In the genomic region with DNA sequence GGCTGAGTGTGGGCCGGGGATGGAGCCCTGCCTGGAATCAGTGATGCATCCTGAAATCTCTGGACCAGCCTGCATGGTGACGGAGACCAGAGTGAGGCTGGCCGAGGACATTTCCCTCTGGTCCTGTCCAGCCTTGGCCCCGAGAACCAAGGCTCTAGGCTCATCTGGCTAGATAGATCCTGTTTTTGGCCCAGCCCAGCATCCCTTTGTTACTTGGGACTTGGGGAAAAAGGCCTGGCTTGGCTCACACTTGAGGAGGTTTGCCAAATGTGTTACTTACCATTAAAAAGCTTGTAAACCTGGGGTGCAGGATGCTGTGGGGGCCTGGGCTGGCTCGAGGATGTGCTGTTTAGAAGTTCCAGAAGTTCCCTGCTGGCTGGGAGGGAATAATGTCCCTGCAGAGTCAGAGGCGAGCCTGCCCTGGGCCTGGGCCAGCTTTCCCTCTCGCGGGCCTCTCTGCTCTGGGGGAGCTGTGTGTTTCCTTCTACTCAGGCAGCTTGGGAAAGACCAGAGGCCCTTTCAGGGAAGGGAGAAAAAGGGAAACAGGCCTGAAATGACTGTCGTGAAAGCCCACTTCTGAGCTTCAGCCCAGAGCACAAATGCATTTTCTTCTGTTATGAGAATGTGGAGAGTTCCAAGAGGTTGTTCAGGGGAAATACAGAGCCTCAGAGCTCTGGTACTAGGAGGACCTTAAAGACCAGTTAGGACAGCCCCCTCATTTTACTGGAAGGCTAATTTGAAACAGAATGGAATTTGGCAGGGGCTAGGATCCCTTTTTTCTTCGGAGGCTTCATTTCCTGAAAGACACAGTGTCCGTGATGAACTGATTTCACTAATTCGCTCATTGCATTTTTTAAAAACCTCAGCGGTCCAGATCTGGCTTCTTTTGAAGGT, we compare ENCODE assay signal across 1 cellular context.
TF ChIP-seq lines count a peak whose summit lies in the region.

No MANE protein-coding gene starts in this region.

TF ChIP-seq in GM12878, 131 proteins besides CTCF, POLR2A, EP300 and RAD21 (continued from another document):
- TF ChIP-seq, protein P1, sequence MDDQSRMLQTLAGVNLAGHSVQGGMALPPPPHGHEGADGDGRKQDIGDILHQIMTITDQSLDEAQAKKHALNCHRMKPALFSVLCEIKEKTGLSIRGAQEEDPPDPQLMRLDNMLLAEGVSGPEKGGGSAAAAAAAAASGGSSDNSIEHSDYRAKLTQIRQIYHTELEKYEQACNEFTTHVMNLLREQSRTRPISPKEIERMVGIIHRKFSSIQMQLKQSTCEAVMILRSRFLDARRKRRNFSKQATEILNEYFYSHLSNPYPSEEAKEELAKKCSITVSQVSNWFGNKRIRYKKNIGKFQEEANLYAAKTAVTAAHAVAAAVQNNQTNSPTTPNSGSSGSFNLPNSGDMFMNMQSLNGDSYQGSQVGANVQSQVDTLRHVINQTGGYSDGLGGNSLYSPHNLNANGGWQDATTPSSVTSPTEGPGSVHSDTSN (IDR thresholded peaks at IDR 0.05; ENCODE audit: insufficient replicate concordance, low read depth, low read length): no peak
- TF ChIP-seq EED (IDR thresholded peaks at IDR 0.05; ENCODE audit: low read depth) (peak; percentile 91), CREM (IDR thresholded peaks at IDR 0.05; ENCODE audit: low read depth) (no peak), ZNF207 (IDR thresholded peaks at IDR 0.05; ENCODE audit: borderline replicate concordance) (no peak), FOXK2 (IDR thresholded peaks at IDR 0.05) (no peak), TAF1 (IDR thresholded peaks at IDR 0.05; ENCODE audit: borderline replicate concordance, low read depth, low read length) (no peak), RUNX3 (IDR thresholded peaks at IDR 0.05; ENCODE audit: low read length) (peak; percentile 33; the same call in 1 of the 2 replicates), HDGF (IDR thresholded peaks at IDR 0.05) (no peak)
